In the genomic region with DNA sequence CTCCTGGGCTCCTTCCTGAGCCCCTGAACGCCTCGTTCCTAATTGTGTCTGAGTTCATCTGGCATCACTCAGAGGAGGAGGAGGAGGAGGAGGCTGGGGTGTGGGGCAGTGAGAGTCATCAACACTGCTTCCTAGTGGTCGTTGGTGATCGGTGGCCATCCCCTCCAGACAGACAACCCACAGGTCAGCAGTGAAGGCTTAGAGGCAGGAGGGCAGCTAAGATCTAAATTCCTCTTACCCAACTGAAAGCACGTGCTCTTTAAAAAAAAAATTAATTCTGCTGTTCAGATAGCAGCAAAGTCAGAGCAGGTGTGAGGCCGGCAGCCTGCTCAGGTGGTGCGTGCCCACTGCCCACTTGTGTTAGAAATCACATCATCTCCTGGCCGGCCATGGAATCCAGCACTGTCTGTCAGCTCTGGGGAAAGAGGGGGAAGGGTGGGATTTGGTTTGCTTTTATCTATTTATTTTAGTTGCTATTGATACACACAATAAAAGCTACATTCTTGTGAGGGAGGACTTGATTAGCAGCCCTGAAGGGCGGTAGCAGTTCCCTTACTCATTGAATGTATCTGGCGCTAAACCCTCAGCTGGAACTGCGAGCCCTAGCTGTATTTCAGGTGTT, we compare ENCODE assay signal across 8 cellular contexts. TPM values are rescaled to one million over a fixed set of nuclear protein-coding genes. Genes with fewer than 3 reads are reported as not detected.
DNase-seq lines count a peak whose midpoint lies in the region; ATAC-seq and TF ChIP-seq lines count a peak whose summit lies in the region.

No MANE protein-coding gene starts in this region.

- POLR2A ChIA-PET in naive thymus-derived CD8-positive, alpha-beta T cell (lab: Charles Lee) = interaction anchor here (0.7 to 9.7 kb wide), 9 partner anchors 12 to 102 kb away, joined by 3 to 312 read pairs (median 5); no protein-coding TSS in a partner anchor

- no peaks in the 10 kb centered on the region for H3K27me3 Mint-ChIP-seq in activated naive CD8-positive, alpha-beta T cell treated with anti-CD3 and anti-CD28 coated beads, Interleukin-2, amount 50 U/mL, for 24 hours
- no peaks in the 10 kb centered on the region for H3K27me3 Mint-ChIP-seq in naive thymus-derived CD8-positive, alpha-beta T cell

- in situ Hi-C loops in G401 (cut with HindIII; ENCODE audit: low sequenced_read_pairs) = no loop called here

- H3K4me2 ChIP-seq in DND-41 (ENCODE audit: insufficient read depth, low read length) = 0 out of 2 replicates have a peak overlapping the region, but pooled peaks have one; percentile 2

- peaks cover 13% of the 10 kb centered on the region for H3K36me3 Mint-ChIP-seq in activated naive CD8-positive, alpha-beta T cell treated with anti-CD3 and anti-CD28 coated beads, Interleukin-2, amount 50 U/mL, for 24 hours (ENCODE audit: low read depth)
- peaks cover 3 to 11% (median 7%) of the 10 kb centered on the region in 3 donors for H3K36me3 Mint-ChIP-seq in naive thymus-derived CD8-positive, alpha-beta T cell

- H3K4me3 ChIP-seq in DND-41 (ENCODE audit: low read depth in 1 of 2, low read length in 2 of 2) = no peak overlapping the region
- H3K4me3 ChIP-seq in NB4 (ENCODE audit: low read depth, low read length) = no peak overlapping the region

- H3K79me2 ChIP-seq in DND-41 (ENCODE audit: insufficient read depth, low read length) = peaks cover 34% of the 10 kb centered on the region

- no peak for DNase-seq in DND-41
- DNase-seq in NB4 (ENCODE audit: low read depth) = peak; percentile 23
- no peak for DNase-seq in activated naive CD8-positive, alpha-beta T cell treated with anti-CD3 and anti-CD28 coated beads, Interleukin-2, amount 50 U/mL, for 24 hours
- DNase-seq in naive thymus-derived CD8-positive, alpha-beta T cell = no peak
- no peak for DNase-seq in KG1 (lab: John Stamatoyannopoulos, UW)
- DNase-seq in NCI-H187 (lab: John Stamatoyannopoulos, UW) = no peak
- no peak for DNase-seq in G401 (ENCODE audit: low spot score)
- no peak for DNase-seq in inferior parietal cortex (ENCODE audit: extremely low spot score)

- TF ChIP-seq CTCF in DND-41 (IDR thresholded peaks at IDR 0.05; ENCODE audit: borderline replicate concordance, extremely low read depth, low read length, poor library complexity, severe bottlenecking) = peak; percentile 12
- TF ChIP-seq CTCF in NB4 (IDR thresholded peaks at IDR 0.05; ENCODE audit: low read depth, low read length) = no peak

- H2AFZ ChIP-seq in DND-41 (ENCODE audit: low read depth, low read length) = no peak overlapping the region; the same call in 1 of the 2 replicates

- H3K4me1 ChIP-seq in DND-41 (ENCODE audit: insufficient read depth, low read length) = peaks cover 34% of the 10 kb centered on the region

- peak overlapping the region; percentile 58 for H3K27ac ChIP-seq in DND-41 (ENCODE audit: low read length)

- H3K4me1 Mint-ChIP-seq in activated naive CD8-positive, alpha-beta T cell treated with anti-CD3 and anti-CD28 coated beads, Interleukin-2, amount 50 U/mL, for 24 hours = peaks cover 33% of the 10 kb centered on the region
- peaks cover 15 to 37% (median 29%) of the 10 kb centered on the region in 4 donors for H3K4me1 Mint-ChIP-seq in naive thymus-derived CD8-positive, alpha-beta T cell

- H3K27me3 ChIP-seq in DND-41 (ENCODE audit: insufficient read depth, low read length, poor library complexity) = no peaks in the 10 kb centered on the region

- ATAC-seq in DND-41 (ENCODE audit: insufficient read depth, low read depth) = no peak
- no peak for ATAC-seq in activated naive CD8-positive, alpha-beta T cell treated with anti-CD3 and anti-CD28 coated beads, Interleukin-2, amount 50 U/mL, for 24 hours
- ATAC-seq in naive thymus-derived CD8-positive, alpha-beta T cell = no peak

- no peak overlapping the region for H3K4me3 Mint-ChIP-seq in activated naive CD8-positive, alpha-beta T cell treated with anti-CD3 and anti-CD28 coated beads, Interleukin-2, amount 50 U/mL, for 24 hours
- peak overlapping the region in 6 of 10 donors; percentile 16 to 66 (median 40) for H3K4me3 Mint-ChIP-seq in naive thymus-derived CD8-positive, alpha-beta T cell

- H3K36me3 ChIP-seq in DND-41 (ENCODE audit: insufficient read depth, low read length) = peaks cover 13% of the 10 kb centered on the region; the same call in 1 of the 2 replicates

- H3K27ac Mint-ChIP-seq in activated naive CD8-positive, alpha-beta T cell treated with anti-CD3 and anti-CD28 coated beads, Interleukin-2, amount 50 U/mL, for 24 hours = peak overlapping the region; percentile 51
- H3K27ac Mint-ChIP-seq in naive thymus-derived CD8-positive, alpha-beta T cell = peak overlapping the region; percentile 26 to 98 (median 86)

- H3K9me3 ChIP-seq in DND-41 (ENCODE audit: insufficient read depth, low read length, severe bottlenecking) = no peaks in the 10 kb centered on the region

- peaks cover 23% of the 10 kb centered on the region for H4K20me1 ChIP-seq in DND-41 (ENCODE audit: insufficient read depth, low read length)

- no peak for TF ChIP-seq POLR2A in NB4 (IDR thresholded peaks at IDR 0.05; ENCODE audit: extremely low read depth, insufficient read length)

- no peaks in the 10 kb centered on the region for H3K9me3 Mint-ChIP-seq in activated naive CD8-positive, alpha-beta T cell treated with anti-CD3 and anti-CD28 coated beads, Interleukin-2, amount 50 U/mL, for 24 hours
- H3K9me3 Mint-ChIP-seq in naive thymus-derived CD8-positive, alpha-beta T cell = peaks cover 0 to 3% (median 0%) of the 10 kb centered on the region in 9 donors

- H3K9ac ChIP-seq in DND-41 (ENCODE audit: low read depth, low read length) = 0 out of 2 replicates have a peak overlapping the region, but pooled peaks have one; percentile 76

RNA-seq across cellular contexts. Expression of a gene that starts 46.6 kb away (rescaled TPM):
- 100 to 1,000 TPM; 411 to 418 TPM for total RNA-seq in naive thymus-derived CD8-positive, alpha-beta T cell
- 100 to 1,000 TPM; 143 to 237 (median 172) TPM for polyA plus RNA-seq in naive thymus-derived CD8-positive, alpha-beta T cell
- total RNA-seq in G401 (2014; rRNA removed; shearing (Covaris generic)) = 93.7 and 118 TPM in 2 replicates
